ENCODE assay signal across 12 cellular contexts in the genomic region with DNA sequence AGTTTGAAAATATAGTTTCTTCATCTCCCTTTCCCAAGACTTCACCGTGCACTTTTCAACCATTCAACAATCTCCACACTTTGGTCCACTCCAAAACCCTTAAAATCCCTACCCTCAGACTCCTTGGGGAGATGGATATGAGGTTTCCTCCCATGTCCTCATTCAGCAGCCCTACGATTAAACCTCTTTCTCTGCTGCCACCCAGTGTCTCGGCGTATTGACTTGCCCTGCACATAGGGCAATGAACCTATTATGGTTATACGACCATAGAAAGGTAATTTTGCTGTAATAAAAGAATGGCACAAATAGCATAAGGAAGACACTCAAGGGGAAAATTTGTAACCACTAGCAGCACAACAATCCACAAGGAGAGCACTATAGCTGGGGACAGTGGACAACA.
DNase-seq lines count a peak whose midpoint lies in the region; ATAC-seq, FAIRE-seq and TF ChIP-seq lines count a peak whose summit lies in the region.
"Had no signal": no experiment of that assay in that cellular context is flagged by ENCODE, and none has a peak within 500 bp of the region (broad histone marks: within the 10 kb centered on the region; RNA-seq: fewer than 3 reads in every experiment).

No MANE protein-coding gene starts in this region.

- ATAC-seq in stimulated activated naive CD8-positive, alpha-beta T cell treated with anti-CD3 and anti-CD28 coated beads, Interleukin-15, Interleukin-2, amounts not matched to agents 100 U/mL and 50 U/mL, for 24 hours = no peak
- ATAC-seq in HG03378 (IDR thresholded peaks at IDR 0.05; ENCODE audit: unreplicated experiment) = no peak

- no peak for FAIRE-seq in RCC 7860 (lab: Jason Lieb, UNC)

- DNase-seq in COLO668 (lab: John Stamatoyannopoulos, UW; ENCODE audit: unreplicated experiment) (peak; percentile 22), medulla oblongata (ENCODE audit: extremely low spot score) (peak; percentile 81), RCC 7860 (ENCODE audit: low spot score) (no peak), NCI-H526 treated with DMSO at 0.1 percent for 48 hours (lab: John Stamatoyannopoulos, UW) (no peak)
- DNase-seq in Jurkat, Clone E6-1 (ENCODE audit: low read depth, low spot score) = peak; percentile 10
- no peak for DNase-seq in stimulated activated naive CD8-positive, alpha-beta T cell treated with anti-CD3 and anti-CD28 coated beads, Interleukin-15, Interleukin-2, amounts not matched to agents 100 U/mL and 50 U/mL, for 24 hours
- DNase-seq: activated CD4-positive, alpha-beta T cell treated with anti-CD3 and anti-CD28 coated beads, Interleukin-2, amount 50 U/mL, for 1 hour; activated naive CD4-positive, alpha-beta T cell treated with anti-CD3 and anti-CD28 coated beads, Interleukin-2, amount 50 U/mL, for 16 hours; NCI-H1105 treated with DMSO at 0.1 percent for 48 hours; tibial artery had no signal

- peak; percentile 20 for TF ChIP-seq CTCF in VCaP (conservative IDR thresholded peaks at IDR 0.05)

- no peak overlapping the region for H3K4me3 ChIP-seq in Jurkat, Clone E6-1 (ENCODE audit: low read length)
- H3K4me3 ChIP-seq: tibial artery had no signal

- no peak overlapping the region for H3K27ac ChIP-seq in VCaP
- H3K27ac ChIP-seq: tibial artery had no signal

Comparison
In these comparisons a context has a peak if more than half of its experiments do, and no peak if none do; other contexts are left out.
1. DNase-seq: peak in COLO668 (single experiment), Jurkat, Clone E6-1 (single experiment) and medulla oblongata (single experiment); none in RCC 7860 (single experiment), NCI-H526 treated with DMSO at 0.1 percent for 48 hours (single experiment) and stimulated activated naive CD8-positive, alpha-beta T cell treated with anti-CD3 and anti-CD28 coated beads, Interleukin-15, Interleukin-2, amounts not matched to agents 100 U/mL and 50 U/mL, for 24 hours (single experiment).